Comparison of ENCODE assay signal across 25 cellular contexts in genomic region chr7:133754718-133755117, GRCh38.
"Had no signal": no experiment of that assay in that cellular context is flagged by ENCODE, and none has a peak within 500 bp of the region (broad histone marks: within the 10 kb centered on the region; RNA-seq: fewer than 3 reads in every experiment).

No MANE protein-coding gene starts in this region.

- H3K4me1 ChIP-seq: esophagus squamous epithelium, gastrocnemius medialis, pancreas, right lobe of liver, suprapubic skin, upper lobe of right lung, uterus had no signal

- H3K9me3 ChIP-seq: esophagus squamous epithelium, gastrocnemius medialis, mucosa of descending colon, neutrophil, pancreas, right lobe of liver, suprapubic skin, transverse colon, upper lobe of right lung, uterus had no signal

- H3K27ac ChIP-seq: esophagus squamous epithelium, gastrocnemius medialis, neutrophil, pancreas, right lobe of liver, suprapubic skin, transverse colon, upper lobe of right lung, uterus had no signal

- DNase-seq: cortex of kidney; effector memory CD8-positive, alpha-beta T cell; erythroblast; esophagus squamous epithelium; foreskin fibroblast; gastrocnemius medialis; head of caudate nucleus; mucosa of descending colon; naive B cell; pancreas; right lobe of liver; small intestine; stimulated activated CD4-positive, alpha-beta T cell treated with anti-CD3 and anti-CD28 coated beads, Interleukin-12 subunit alpha, Interleukin-12 subunit beta, amount 100 ng/mL, for 4 hours; stimulated activated CD4-positive, alpha-beta T cell treated with anti-CD3 and anti-CD28 coated beads, Interleukin-1b, Interleukin-23, amount 100 ng/mL, for 48 hours; stimulated activated CD4-positive, alpha-beta T cell treated with anti-CD3 and anti-CD28 coated beads, Interleukin-4, amount 100 ng/mL, for 1 hour; stimulated activated CD8-positive, alpha-beta memory T cell treated with anti-CD3 and anti-CD28 coated beads, Interleukin-4, amount 100 ng/mL, for 48 hours; stimulated activated naive CD4-positive, alpha-beta T cell; stimulated activated naive CD8-positive, alpha-beta T cell treated with anti-CD3 and anti-CD28 coated beads, Interleukin-15, amount 100 ng/mL, for 72 hours; transverse colon; upper lobe of right lung; uterus had no signal

- ATAC-seq: effector memory CD8-positive, alpha-beta T cell; gastrocnemius medialis; mucosa of descending colon; natural killer cell treated with Interleukin-12 subunit alpha and Interleukin-12 subunit beta and Interleukin-15 and Interleukin-18, amount 100 ng/mL, for 72 hours; pancreas; right lobe of liver; stimulated activated naive CD8-positive, alpha-beta T cell treated with anti-CD3 and anti-CD28 coated beads, Interleukin-15, amount 100 ng/mL, for 72 hours; upper lobe of right lung had no signal

- H3K36me3 ChIP-seq: esophagus squamous epithelium, gastrocnemius medialis, neutrophil, pancreas, right lobe of liver, suprapubic skin, transverse colon, upper lobe of right lung, uterus had no signal

- H3K27me3 ChIP-seq: esophagus squamous epithelium, gastrocnemius medialis, neutrophil, pancreas, right lobe of liver, suprapubic skin, transverse colon, upper lobe of right lung, uterus had no signal

- H3K4me3 ChIP-seq: esophagus squamous epithelium, gastrocnemius medialis, lung, mucosa of descending colon, pancreas, right lobe of liver, suprapubic skin, transverse colon, upper lobe of right lung, uterus had no signal
